In genomic region chr16:17414421-17414820, GRCh38 we compare ENCODE assay signal across 12 cellular contexts. TPM values are rescaled to one million over a fixed set of nuclear protein-coding genes. Genes with fewer than 3 reads are reported as not detected.
DNase-seq lines count a peak whose midpoint lies in the region; ATAC-seq and TF ChIP-seq lines count a peak whose summit lies in the region.
"Had no signal": no experiment of that assay in that cellular context is flagged by ENCODE, and none has a peak within 500 bp of the region (broad histone marks: within the 10 kb centered on the region; RNA-seq: fewer than 3 reads in every experiment).

No MANE protein-coding gene starts in this region.

- CTCF ChIA-PET in CD4-positive, alpha-beta memory T cell (lab: Charles Lee; ENCODE audit: partially characterized antibody) = no interaction called here

- DNase-seq in CD4-positive, alpha-beta memory T cell = peak in 1 of 5 donors; percentile 17
- DNase-seq in activated CD4-positive, alpha-beta T cell treated with anti-CD3 and anti-CD28 coated beads, Interleukin-2, amount 50 U/mL, for 48 hours = peak; percentile 53 to 54
- DNase-seq in naive thymus-derived CD8-positive, alpha-beta T cell = peak in 1 of 10 donors; percentile 11
- DNase-seq in SJCRH30 (no peak), lower lobe of right lung (no peak), endodermal cell (no peak)
- DNase-seq: anterior cingulate cortex, COR-L47, NCI-H2107, PC-9 had no signal

- H3K27ac ChIP-seq in CD4-positive, alpha-beta memory T cell (ENCODE audit: low read depth, low read length) = no peak overlapping the region
- H3K27ac ChIP-seq in SJCRH30 (no peak overlapping the region), lower lobe of right lung (no peak overlapping the region), endodermal cell (ENCODE audit: low read depth, low read length) (no peak overlapping the region)
- H3K27ac ChIP-seq: PC-9 had no signal

- peak overlapping the region; percentile 54 to 93 (median 86) for H3K27ac Mint-ChIP-seq in CD4-positive, alpha-beta memory T cell
- H3K27ac Mint-ChIP-seq in naive thymus-derived CD8-positive, alpha-beta T cell = peak overlapping the region in 8 of 10 donors; percentile 33 to 92 (median 76)
- no peak overlapping the region for H3K27ac Mint-ChIP-seq in endodermal cell

- H3K36me3 ChIP-seq in CD4-positive, alpha-beta memory T cell (ENCODE audit: insufficient read depth, low read length) = no peaks in the 10 kb centered on the region
- H3K36me3 ChIP-seq in SJCRH30 (no peaks in the 10 kb centered on the region), lower lobe of right lung (no peaks in the 10 kb centered on the region), endodermal cell (ENCODE audit: control insufficient read depth, insufficient read depth, low read length) (no peaks in the 10 kb centered on the region)

- H3K36me3 Mint-ChIP-seq in CD4-positive, alpha-beta memory T cell = peaks cover 0 to 8% of the 10 kb centered on the region in 2 donors
- H3K36me3 Mint-ChIP-seq in naive thymus-derived CD8-positive, alpha-beta T cell = peaks cover 0 to 3% (median 2%) of the 10 kb centered on the region in 3 donors
- peaks cover 13% of the 10 kb centered on the region for H3K36me3 Mint-ChIP-seq in endodermal cell (ENCODE audit: low read depth)

- no peaks in the 10 kb centered on the region for H3K9me3 ChIP-seq in CD4-positive, alpha-beta memory T cell (ENCODE audit: control insufficient read depth in 1 of 2, low read length in 2 of 2)
- H3K9me3 ChIP-seq in SJCRH30 (replicated peaks) = no peaks in the 10 kb centered on the region
- no peaks in the 10 kb centered on the region for H3K9me3 ChIP-seq in lower lobe of right lung
- no peaks in the 10 kb centered on the region for H3K9me3 ChIP-seq in endodermal cell (ENCODE audit: control insufficient read depth, low read length)

- no peak overlapping the region for H3K4me3 ChIP-seq in CD4-positive, alpha-beta memory T cell (ENCODE audit: low read length in 2 of 2)
- H3K4me3 ChIP-seq in SJCRH30 (no peak overlapping the region), lower lobe of right lung (no peak overlapping the region), endodermal cell (ENCODE audit: low read length) (no peak overlapping the region)
- H3K4me3 ChIP-seq: PC-9 had no signal

- TF ChIP-seq CTCF in lower lobe of right lung (IDR thresholded peaks at IDR 0.05) (no peak), endodermal cell (conservative IDR thresholded peaks at IDR 0.05) (no peak)

- intact Hi-C loops in CD4-positive, alpha-beta memory T cell (cut with micrococcal nuclease) = no loop called here
- intact Hi-C loops in lower lobe of right lung (cut with DNase I) = no loop called here

- POLR2A ChIA-PET in CD4-positive, alpha-beta memory T cell (lab: Charles Lee; ENCODE audit: partially characterized antibody) = interaction anchor here (2.3 to 5.2 kb wide), 2 partner anchors 44 to 54 kb away, joined by 11 to 61 read pairs; no protein-coding TSS in a partner anchor
- POLR2A ChIA-PET in naive thymus-derived CD8-positive, alpha-beta T cell (lab: Charles Lee) = interaction anchor here (3.2 kb wide), 1 partner anchor 44 kb away, joined by 34 read pairs; no protein-coding TSS in a partner anchor

- ATAC-seq in GM18858 (IDR thresholded peaks at IDR 0.05; ENCODE audit: unreplicated experiment) = peak; percentile 33
- ATAC-seq in naive thymus-derived CD8-positive, alpha-beta T cell = no peak
- ATAC-seq in HG02852 (IDR thresholded peaks at IDR 0.05; ENCODE audit: unreplicated experiment) = no peak
- ATAC-seq in lower lobe of right lung = no peak

- H3K9me3 Mint-ChIP-seq in CD4-positive, alpha-beta memory T cell = peaks cover 0 to 5% (median 0%) of the 10 kb centered on the region in 8 donors
- peaks cover 0 to 2% (median 0%) of the 10 kb centered on the region in 9 donors for H3K9me3 Mint-ChIP-seq in naive thymus-derived CD8-positive, alpha-beta T cell
- no peaks in the 10 kb centered on the region for H3K9me3 Mint-ChIP-seq in endodermal cell

- H3K9ac ChIP-seq in endodermal cell (ENCODE audit: extremely low read depth, low read length, poor library complexity, severe bottlenecking) = no peak overlapping the region

- 92 to 100% methylated on average over 3 to 8 of the region's 8 CpGs for WGBS in endodermal cell (ENCODE audit: insufficient coverage in 1 of 2, insufficient read length in 1 of 2), 2 experiments

- H3K27me3 ChIP-seq in CD4-positive, alpha-beta memory T cell (ENCODE audit: insufficient read depth, low read length) = no peaks in the 10 kb centered on the region
- H3K27me3 ChIP-seq in SJCRH30 (no peaks in the 10 kb centered on the region), lower lobe of right lung (ENCODE audit: low read depth) (no peaks in the 10 kb centered on the region), endodermal cell (ENCODE audit: control insufficient read depth, insufficient read depth, low read length, poor library complexity, severe bottlenecking) (no peaks in the 10 kb centered on the region)

- H3K4me1 ChIP-seq in CD4-positive, alpha-beta memory T cell (ENCODE audit: insufficient read depth, low read length) = peaks cover 45% of the 10 kb centered on the region
- H3K4me1 ChIP-seq in SJCRH30 (no peaks in the 10 kb centered on the region), lower lobe of right lung (peaks cover 18% of the 10 kb centered on the region), endodermal cell (ENCODE audit: control insufficient read depth, insufficient read depth, low read length) (peaks cover 13% of the 10 kb centered on the region)

- peak overlapping the region; percentile 30 to 83 (median 71) for H3K4me3 Mint-ChIP-seq in CD4-positive, alpha-beta memory T cell
- H3K4me3 Mint-ChIP-seq in naive thymus-derived CD8-positive, alpha-beta T cell = peak overlapping the region in 6 of 10 donors; percentile 10 to 87 (median 23)
- H3K4me3 Mint-ChIP-seq in endodermal cell = no peak overlapping the region

- peaks cover 42 to 71% (median 59%) of the 10 kb centered on the region in 4 donors for H3K4me1 Mint-ChIP-seq in CD4-positive, alpha-beta memory T cell
- peaks cover 21 to 79% (median 42%) of the 10 kb centered on the region in 4 donors for H3K4me1 Mint-ChIP-seq in naive thymus-derived CD8-positive, alpha-beta T cell
- H3K4me1 Mint-ChIP-seq in endodermal cell = peaks cover 38% of the 10 kb centered on the region

- no peaks in the 10 kb centered on the region for H3K27me3 Mint-ChIP-seq in CD4-positive, alpha-beta memory T cell
- no peaks in the 10 kb centered on the region for H3K27me3 Mint-ChIP-seq in naive thymus-derived CD8-positive, alpha-beta T cell
- no peaks in the 10 kb centered on the region for H3K27me3 Mint-ChIP-seq in endodermal cell (ENCODE audit: insufficient read depth)

RNA-seq across cellular contexts. Expression of gene XYLT1, which starts 56.3 kb away (rescaled TPM):
- 10 to 100 TPM; 46.3 to 48.5 TPM for total RNA-seq in CD4-positive, alpha-beta memory T cell
- polyA plus RNA-seq in CD4-positive, alpha-beta memory T cell = 1 to 10 TPM; 1.4 to 2.8 TPM
- 10 to 100 TPM; 49.6 to 50.7 TPM for total RNA-seq in naive thymus-derived CD8-positive, alpha-beta T cell
- polyA plus RNA-seq in naive thymus-derived CD8-positive, alpha-beta T cell = 1 to 10 TPM in 1 of 3 donors, under 1 TPM in 2; 0.44 to 1.4 (median 0.73) TPM
- under 0.01 and 0.03 TPM in 2 replicates for total RNA-seq in SJCRH30 (2014; rRNA removed; shearing (Covaris generic))
- total RNA-seq in lower lobe of right lung (9.0 TPM), endodermal cell (10 to 100 TPM; 26.8 to 28.5 TPM)
- polyA plus RNA-seq in endodermal cell (2013, experiment 1 of 2) = 11.9 TPM
- polyA plus RNA-seq in endodermal cell (2013, experiment 2 of 2) = 13.2 TPM

Comparison
In these comparisons a context has a peak if more than half of its experiments do, and no peak if none do; other contexts are left out.
1. DNase-seq: peak in activated CD4-positive, alpha-beta T cell treated with anti-CD3 and anti-CD28 coated beads, Interleukin-2, amount 50 U/mL, for 48 hours (2 of 2); none in SJCRH30 (0 of 2), lower lobe of right lung (single experiment) and endodermal cell (single experiment).